17 cellular contexts compared by ENCODE assay signal in the genomic region with DNA sequence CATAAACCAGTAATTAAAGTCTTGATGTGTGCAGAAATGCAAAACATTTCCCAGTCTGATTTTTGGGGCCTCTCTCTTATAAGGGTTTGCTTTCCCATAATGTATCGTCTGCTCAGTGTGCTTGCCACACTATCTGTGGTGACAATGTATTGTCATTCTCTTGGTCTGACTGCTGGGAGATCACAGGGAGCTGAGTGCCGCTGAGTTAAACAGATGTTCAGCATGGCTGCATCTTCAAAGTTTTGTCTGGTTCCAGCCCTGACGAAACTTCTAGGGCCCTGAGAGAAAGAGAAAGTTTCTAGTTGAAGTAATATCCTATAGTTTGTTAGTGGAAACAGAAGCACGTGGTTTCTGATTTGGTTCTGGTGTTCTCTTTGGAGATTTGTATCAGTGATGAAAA. TPM values are rescaled to one million over a fixed set of nuclear protein-coding genes. Genes with fewer than 3 reads are reported as not detected.
A peak's percentile ranks its signal among the peaks of the same experiment; 100 is the strongest.
DNase-seq lines count a peak whose midpoint lies in the region; ATAC-seq and TF ChIP-seq lines count a peak whose summit lies in the region.
"Had no signal": no experiment of that assay in that cellular context is flagged by ENCODE, and none has a peak within 500 bp of the region (broad histone marks: within the 10 kb centered on the region; RNA-seq: fewer than 3 reads in every experiment).

No MANE protein-coding gene starts in this region.

- no peak overlapping the region for H3K4me3 Mint-ChIP-seq in GM23338
- no peak overlapping the region for H3K4me3 Mint-ChIP-seq in T-helper 2 cell treated with Interferon-gamma antibody and Interleukin-4, amounts not matched to agents 5 μg/mL and 100 μg/mL, for 36 hours
- no peak overlapping the region for H3K4me3 Mint-ChIP-seq in osteocyte (ENCODE audit: unreplicated experiment)
- H3K4me3 Mint-ChIP-seq: CD8-positive, alpha-beta memory T cell had no signal

- H3K79me2 ChIP-seq in GM23338 (replicated peaks; ENCODE audit: insufficient read depth): no peaks in the 10 kb centered on the region

- H3K36me3 ChIP-seq in GM23338 (ENCODE audit: insufficient read depth): no peaks in the 10 kb centered on the region
- H3K36me3 ChIP-seq in esophagus muscularis mucosa: no peaks in the 10 kb centered on the region
- no peaks in the 10 kb centered on the region for H3K36me3 ChIP-seq in gastroesophageal sphincter
- H3K36me3 ChIP-seq: cardiac muscle cell, right lobe of liver had no signal

- H3K4me3 ChIP-seq in GM23338 (no peak overlapping the region), esophagus muscularis mucosa (no peak overlapping the region), gastroesophageal sphincter (no peak overlapping the region)
- H3K4me3 ChIP-seq: cardiac muscle cell, dorsolateral prefrontal cortex, right lobe of liver had no signal

- peak; percentile 8 for DNase-seq in stimulated activated CD4-positive, alpha-beta T cell treated with anti-CD3 and anti-CD28 coated beads, Interleukin-15, amount 100 ng/mL, for 24 hours
- DNase-seq in stimulated activated CD4-positive, alpha-beta T cell treated with anti-CD3 and anti-CD28 coated beads, Interleukin-12 subunit alpha, Interleukin-12 subunit beta, amount 100 ng/mL, for 4 hours: no peak
- no peak for DNase-seq in GM23338 (ENCODE audit: low spot score)
- peak; percentile 40 for DNase-seq in T-helper 2 cell treated with Interferon-gamma antibody and Interleukin-4, amounts not matched to agents 5 μg/mL and 100 μg/mL, for 36 hours (ENCODE audit: low spot score)
- DNase-seq in osteocyte (ENCODE audit: extremely low spot score, unreplicated experiment): no peak
- DNase-seq in esophagus muscularis mucosa (ENCODE audit: extremely low spot score): no peak
- DNase-seq: CD8-positive, alpha-beta memory T cell; DMS79 treated with DMSO at 0.1 percent for 48 hours; dorsolateral prefrontal cortex; HCEC 1CT; NCI-H187; NCI-H446; occipital lobe; right lobe of liver had no signal

- no peaks in the 10 kb centered on the region for H3K9me2 ChIP-seq in GM23338 (ENCODE audit: insufficient read depth)

- H3K27ac Mint-ChIP-seq in GM23338 (peak overlapping the region; percentile 32; the same call in 1 of the 2 replicates), osteocyte (ENCODE audit: unreplicated experiment) (no peak overlapping the region)
- peak overlapping the region; percentile 16 for H3K27ac Mint-ChIP-seq in T-helper 2 cell treated with Interferon-gamma antibody and Interleukin-4, amounts not matched to agents 5 μg/mL and 100 μg/mL, for 36 hours
- H3K27ac Mint-ChIP-seq: CD8-positive, alpha-beta memory T cell had no signal

- H3K9me3 Mint-ChIP-seq in GM23338 (no peaks in the 10 kb centered on the region), osteocyte (ENCODE audit: unreplicated experiment) (no peaks in the 10 kb centered on the region)
- H3K9me3 Mint-ChIP-seq in T-helper 2 cell treated with Interferon-gamma antibody and Interleukin-4, amounts not matched to agents 5 μg/mL and 100 μg/mL, for 36 hours: peaks cover 3% of the 10 kb centered on the region
- H3K9me3 Mint-ChIP-seq: CD8-positive, alpha-beta memory T cell had no signal

- no peaks in the 10 kb centered on the region for H3F3A ChIP-seq in GM23338 (replicated peaks; ENCODE audit: low read depth)

- ATAC-seq in GM23338: no peak
- ATAC-seq in gastroesophageal sphincter: no peak
- ATAC-seq: right lobe of liver, Right ventricle myocardium inferior had no signal

- H3K4me1 ChIP-seq in GM23338 (ENCODE audit: insufficient read depth): peaks cover 3% of the 10 kb centered on the region; the same call in 1 of the 2 replicates
- no peaks in the 10 kb centered on the region for H3K4me1 ChIP-seq in esophagus muscularis mucosa
- H3K4me1 ChIP-seq in gastroesophageal sphincter: no peaks in the 10 kb centered on the region
- H3K4me1 ChIP-seq: right lobe of liver had no signal

- TF ChIP-seq EP300 in esophagus muscularis mucosa (IDR thresholded peaks at IDR 0.05) (no peak), gastroesophageal sphincter (IDR thresholded peaks at IDR 0.05) (no peak)

- H3K9me3 ChIP-seq in esophagus muscularis mucosa (no peaks in the 10 kb centered on the region), gastroesophageal sphincter (no peaks in the 10 kb centered on the region)
- H3K9me3 ChIP-seq: right lobe of liver had no signal

- H3K27me3 ChIP-seq in GM23338 (ENCODE audit: insufficient read depth) (no peaks in the 10 kb centered on the region), esophagus muscularis mucosa (no peaks in the 10 kb centered on the region), gastroesophageal sphincter (no peaks in the 10 kb centered on the region)
- H3K27me3 ChIP-seq: cardiac muscle cell, dorsolateral prefrontal cortex, right lobe of liver had no signal

- WGBS in esophagus muscularis mucosa: 85% methylated on average over 4 of the region's 4 CpGs
- 82 to 100% methylated on average over 3 to 4 of the region's 4 CpGs for WGBS in gastroesophageal sphincter (ENCODE audit: low coverage in 1 of 2), 2 donors

- intact Hi-C loops in esophagus muscularis mucosa (cut with DNase I): no loop called here

- H4K20me1 ChIP-seq in GM23338 (replicated peaks; ENCODE audit: insufficient read depth): no peaks in the 10 kb centered on the region

- H3K36me3 Mint-ChIP-seq in GM23338 (ENCODE audit: low read depth): no peaks in the 10 kb centered on the region
- H3K36me3 Mint-ChIP-seq in T-helper 2 cell treated with Interferon-gamma antibody and Interleukin-4, amounts not matched to agents 5 μg/mL and 100 μg/mL, for 36 hours (ENCODE audit: low read depth): no peaks in the 10 kb centered on the region
- no peaks in the 10 kb centered on the region for H3K36me3 Mint-ChIP-seq in osteocyte (ENCODE audit: unreplicated experiment)

- H3K4me1 Mint-ChIP-seq in GM23338: peaks cover 4% of the 10 kb centered on the region; the same call in 2 of the 3 replicates
- H3K4me1 Mint-ChIP-seq in T-helper 2 cell treated with Interferon-gamma antibody and Interleukin-4, amounts not matched to agents 5 μg/mL and 100 μg/mL, for 36 hours (ENCODE audit: low read depth): peaks cover 8% of the 10 kb centered on the region
- no peaks in the 10 kb centered on the region for H3K4me1 Mint-ChIP-seq in osteocyte (ENCODE audit: unreplicated experiment)
- H3K4me1 Mint-ChIP-seq: CD8-positive, alpha-beta memory T cell had no signal

- no peak overlapping the region for H3K27ac ChIP-seq in GM23338 (ENCODE audit: low read depth)
- H3K27ac ChIP-seq in esophagus muscularis mucosa (replicated peaks in 1 of 4): no peak overlapping the region
- no peak overlapping the region for H3K27ac ChIP-seq in gastroesophageal sphincter
- H3K27ac ChIP-seq: cardiac muscle cell, right lobe of liver had no signal

- H2AFZ ChIP-seq in GM23338: no peak overlapping the region

- TF ChIP-seq CTCF in GM23338 (conservative IDR thresholded peaks at IDR 0.05; ENCODE audit: low read depth in 2 of 2): no peak
- TF ChIP-seq CTCF in osteocyte (IDR thresholded peaks at IDR 0.05): no peak
- no peak for TF ChIP-seq CTCF in esophagus muscularis mucosa (IDR thresholded peaks at IDR 0.05)
- TF ChIP-seq CTCF in gastroesophageal sphincter (IDR thresholded peaks at IDR 0.05): no peak

- H3K4me2 ChIP-seq in GM23338: no peak overlapping the region

- H3K27me3 Mint-ChIP-seq in GM23338 (ENCODE audit: insufficient read depth, low read depth, poor library complexity) (no peaks in the 10 kb centered on the region), osteocyte (ENCODE audit: unreplicated experiment) (peaks cover 4% of the 10 kb centered on the region)
- no peaks in the 10 kb centered on the region for H3K27me3 Mint-ChIP-seq in T-helper 2 cell treated with Interferon-gamma antibody and Interleukin-4, amounts not matched to agents 5 μg/mL and 100 μg/mL, for 36 hours (ENCODE audit: low read depth)

- no peak for TF ChIP-seq POLR2A in esophagus muscularis mucosa (IDR thresholded peaks at IDR 0.05; ENCODE audit: low read depth)
- no peak for TF ChIP-seq POLR2A in gastroesophageal sphincter (IDR thresholded peaks at IDR 0.05)

TF ChIP-seq in GM23338, 12 proteins besides CTCF, POLR2A, EP300 and RAD21 (continues in another document):
- TF ChIP-seq, protein P1, sequence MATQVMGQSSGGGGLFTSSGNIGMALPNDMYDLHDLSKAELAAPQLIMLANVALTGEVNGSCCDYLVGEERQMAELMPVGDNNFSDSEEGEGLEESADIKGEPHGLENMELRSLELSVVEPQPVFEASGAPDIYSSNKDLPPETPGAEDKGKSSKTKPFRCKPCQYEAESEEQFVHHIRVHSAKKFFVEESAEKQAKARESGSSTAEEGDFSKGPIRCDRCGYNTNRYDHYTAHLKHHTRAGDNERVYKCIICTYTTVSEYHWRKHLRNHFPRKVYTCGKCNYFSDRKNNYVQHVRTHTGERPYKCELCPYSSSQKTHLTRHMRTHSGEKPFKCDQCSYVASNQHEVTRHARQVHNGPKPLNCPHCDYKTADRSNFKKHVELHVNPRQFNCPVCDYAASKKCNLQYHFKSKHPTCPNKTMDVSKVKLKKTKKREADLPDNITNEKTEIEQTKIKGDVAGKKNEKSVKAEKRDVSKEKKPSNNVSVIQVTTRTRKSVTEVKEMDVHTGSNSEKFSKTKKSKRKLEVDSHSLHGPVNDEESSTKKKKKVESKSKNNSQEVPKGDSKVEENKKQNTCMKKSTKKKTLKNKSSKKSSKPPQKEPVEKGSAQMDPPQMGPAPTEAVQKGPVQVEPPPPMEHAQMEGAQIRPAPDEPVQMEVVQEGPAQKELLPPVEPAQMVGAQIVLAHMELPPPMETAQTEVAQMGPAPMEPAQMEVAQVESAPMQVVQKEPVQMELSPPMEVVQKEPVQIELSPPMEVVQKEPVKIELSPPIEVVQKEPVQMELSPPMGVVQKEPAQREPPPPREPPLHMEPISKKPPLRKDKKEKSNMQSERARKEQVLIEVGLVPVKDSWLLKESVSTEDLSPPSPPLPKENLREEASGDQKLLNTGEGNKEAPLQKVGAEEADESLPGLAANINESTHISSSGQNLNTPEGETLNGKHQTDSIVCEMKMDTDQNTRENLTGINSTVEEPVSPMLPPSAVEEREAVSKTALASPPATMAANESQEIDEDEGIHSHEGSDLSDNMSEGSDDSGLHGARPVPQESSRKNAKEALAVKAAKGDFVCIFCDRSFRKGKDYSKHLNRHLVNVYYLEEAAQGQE (IDR thresholded peaks at IDR 0.05; ENCODE audit: unreplicated experiment): no peak
- TF ChIP-seq JUNB (IDR thresholded peaks at IDR 0.05; ENCODE audit: unreplicated experiment) (no peak), POLR2AphosphoS5 (IDR thresholded peaks at IDR 0.05; ENCODE audit: low read depth) (no peak), CREB1 (CRISPR knock-in tag; IDR thresholded peaks at IDR 0.05; ENCODE audit: low read depth) (no peak), STAT1 (IDR thresholded peaks at IDR 0.05; ENCODE audit: unreplicated experiment) (no peak), EZH2 (IDR thresholded peaks at IDR 0.05; ENCODE audit: low read depth, unreplicated experiment) (no peak)

RNA-seq across cellular contexts. Expression of a gene that starts 42.5 kb away (rescaled TPM):
- total RNA-seq in GM23338 (2014; rRNA removed; shearing (Covaris generic)): 4.6 and 12.2 TPM in 2 replicates
- polyA plus RNA-seq in GM23338 (2016; fragmentation: Nextera tagmentation; extraction: Ambion mirVana): 4.2 and 5.2 TPM in 2 replicates
- total RNA-seq in osteocyte (3.4 and 3.7 TPM in 2 replicates), esophagus muscularis mucosa (1 to 10 TPM; 3.3 to 6.4 (median 3.9) TPM), gastroesophageal sphincter (1 to 10 TPM; 1.9 to 5.0 (median 3.9) TPM)
- polyA plus RNA-seq: cardiac muscle cell had no signal

Comparison
In these comparisons a context has a peak if more than half of its experiments do, and no peak if none do; other contexts are left out.
1. DNase-seq: peak in stimulated activated CD4-positive, alpha-beta T cell treated with anti-CD3 and anti-CD28 coated beads, Interleukin-15, amount 100 ng/mL, for 24 hours (single experiment) and T-helper 2 cell treated with Interferon-gamma antibody and Interleukin-4, amounts not matched to agents 5 μg/mL and 100 μg/mL, for 36 hours (single experiment); none in stimulated activated CD4-positive, alpha-beta T cell treated with anti-CD3 and anti-CD28 coated beads, Interleukin-12 subunit alpha, Interleukin-12 subunit beta, amount 100 ng/mL, for 4 hours (single experiment), GM23338 (single experiment), osteocyte (single experiment) and esophagus muscularis mucosa (single experiment).